In genomic region chr6:20255428-20255827, GRCh38 we compare ENCODE assay signal across 32 cellular contexts.
"Had no signal": no experiment of that assay in that cellular context is flagged by ENCODE, and none has a peak within 500 bp of the region (broad histone marks: within the 10 kb centered on the region; RNA-seq: fewer than 3 reads in every experiment).

No MANE protein-coding gene starts in this region.

- H3K27me3 ChIP-seq: MG63 had no signal

- H3K36me3 ChIP-seq: MG63 had no signal

- DNase-seq: Kasumi-1, MG63, MM.1S, NCI-H1048, NCI-H1092, NCI-H1092 treated with DMSO at 0.1 percent for 48 hours, NCI-H1105, NCI-H1105 treated with DMSO at 0.1 percent for 48 hours, NCI-H1417, NCI-H1417 treated with DMSO at 0.1 percent for 48 hours, NCI-H1436, NCI-H1436 treated with DMSO at 0.1 percent for 48 hours, NCI-H146, NCI-H1694, NCI-H1694 treated with DMSO at 0.1 percent for 48 hours, NCI-H187, NCI-H187 treated with DMSO at 0.1 percent for 48 hours, NCI-H1930, NCI-H2029, NCI-H2029 treated with DMSO at 0.1 percent for 48 hours, NCI-H2081, NCI-H2081 treated with DMSO at 0.1 percent for 48 hours, NCI-H2107, NCI-H2171, NCI-H2171 treated with DMSO at 0.1 percent for 48 hours, NCI-H2227 treated with DMSO at 0.1 percent for 48 hours, NCI-H226, NCI-H345, NCI-H446, NCI-H446 treated with DMSO at 0.1 percent for 48 hours, NCI-H510A, NCI-H510A treated with DMSO at 0.1 percent for 48 hours had no signal

- H3K4me3 ChIP-seq: MG63 had no signal

- H3K9me3 ChIP-seq: MG63 had no signal
